ENCODE assay signal across 8 cellular contexts in the genomic region with DNA sequence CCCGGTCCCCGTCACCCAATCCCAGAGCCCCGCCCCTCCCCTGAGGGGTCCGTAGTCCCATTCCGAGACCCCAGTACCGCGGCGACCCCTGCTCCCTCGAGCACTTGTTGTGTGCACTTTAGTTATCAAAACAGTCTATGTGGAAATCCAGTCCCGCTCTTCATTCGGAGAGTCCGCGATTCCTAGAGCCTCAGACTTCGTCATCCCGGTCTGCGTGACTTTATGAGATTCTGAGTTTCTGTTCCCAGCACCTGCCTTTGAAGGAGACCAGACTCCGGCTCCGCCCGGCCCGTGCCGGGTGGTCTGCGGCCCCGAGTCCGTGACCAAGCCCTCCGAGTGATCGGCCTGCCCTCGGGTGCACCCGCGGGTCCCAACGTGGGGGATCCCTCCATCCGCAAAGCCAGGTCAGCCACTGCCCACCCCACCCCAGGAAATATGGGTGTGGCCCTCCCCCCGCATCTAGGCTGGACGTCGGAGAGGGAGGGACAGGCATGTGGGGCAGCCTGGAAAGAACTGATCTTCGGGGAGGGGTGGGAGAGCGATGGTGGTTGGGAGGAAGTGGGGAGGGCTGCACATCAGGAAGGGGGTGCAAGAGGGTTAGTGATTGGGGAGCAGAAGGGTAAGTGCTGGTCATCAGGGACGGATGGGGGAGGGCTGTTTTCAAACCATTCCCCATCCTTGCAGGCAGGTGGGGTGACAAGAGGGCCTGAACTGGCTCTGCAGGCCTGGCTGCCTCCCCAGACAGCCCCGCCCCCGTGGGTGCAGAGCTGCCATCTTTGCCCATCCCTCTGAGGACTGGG. TPM values are rescaled to one million over a fixed set of nuclear protein-coding genes. Genes with fewer than 3 reads are reported as not detected.
A peak's percentile ranks its signal among the peaks of the same experiment; 100 is the strongest.
DNase-seq lines count a peak whose midpoint lies in the region; ATAC-seq, FAIRE-seq and TF ChIP-seq lines count a peak whose summit lies in the region.

No MANE protein-coding gene starts in this region.

- peak; percentile 7 for ATAC-seq in GM18870 (IDR thresholded peaks at IDR 0.05; ENCODE audit: unreplicated experiment)
- ATAC-seq in HG03439 (IDR thresholded peaks at IDR 0.05; ENCODE audit: unreplicated experiment) = peak; percentile 18
- peak; percentile 32 for ATAC-seq in gastroesophageal sphincter

- peaks cover 0 to 66% of the 10 kb centered on the region in 2 donors for H3K36me3 ChIP-seq in gastroesophageal sphincter
- H3K36me3 ChIP-seq in neural progenitor cell = peaks cover 13% of the 10 kb centered on the region

- H3K4me1 Mint-ChIP-seq in neural progenitor cell = peaks cover 23% of the 10 kb centered on the region

- no peak for TF ChIP-seq CTCF in RWPE1 (conservative IDR thresholded peaks at IDR 0.05; ENCODE audit: low read depth)
- no peak for TF ChIP-seq CTCF in gastroesophageal sphincter (IDR thresholded peaks at IDR 0.05)
- no peak for TF ChIP-seq CTCF in neural progenitor cell (IDR thresholded peaks at IDR 0.05)

- H2AFZ ChIP-seq in neural progenitor cell (replicated peaks) = peak overlapping the region; percentile 94

- peak overlapping the region; percentile 48 for H3K9ac ChIP-seq in neural progenitor cell

- H3K27me3 Mint-ChIP-seq in neural progenitor cell (ENCODE audit: insufficient read depth, low read depth) = peaks cover 4% of the 10 kb centered on the region

- H3K27ac Mint-ChIP-seq in neural progenitor cell = no peak overlapping the region

- TF ChIP-seq POLR2A in gastroesophageal sphincter (IDR thresholded peaks at IDR 0.05) = no peak

- H4K20me1 ChIP-seq in neural progenitor cell (ENCODE audit: low read depth) = peaks cover 41% of the 10 kb centered on the region

- CTCF ChIA-PET in RWPE1 (lab: Yijun Ruan, JAX) = interaction anchor here (0.9 to 1.3 kb wide), 2 partner anchors 55 to 129 kb away, joined by 3 read pairs; partner anchors contain the start of gene SLC2A8

- H3K27me3 ChIP-seq in gastroesophageal sphincter = no peaks in the 10 kb centered on the region
- H3K27me3 ChIP-seq in neural progenitor cell = no peaks in the 10 kb centered on the region

- TF ChIP-seq EP300 in gastroesophageal sphincter (IDR thresholded peaks at IDR 0.05) = no peak

- H3K4me1 ChIP-seq in gastroesophageal sphincter (peaks cover 3 to 44% (median 20%) of the 10 kb centered on the region in 3 donors), neural progenitor cell (peaks cover 22% of the 10 kb centered on the region)

- H3K36me3 Mint-ChIP-seq in neural progenitor cell = peaks cover 36% of the 10 kb centered on the region

- POLR2A ChIA-PET in RWPE1 (lab: Yijun Ruan, JAX; ENCODE audit: low non-redundant PET) = interaction anchor here (0.7 to 1.1 kb wide), 3 partner anchors 9 to 55 kb away, joined by 3 to 8 read pairs (median 4); partner anchors contain the start of gene SLC2A8

- peaks cover 43% of the 10 kb centered on the region for H3K79me2 ChIP-seq in neural progenitor cell (ENCODE audit: low read depth)

- H3K4me3 ChIP-seq in gastroesophageal sphincter (peak overlapping the region; percentile 61 to 87), neural progenitor cell (peak overlapping the region; percentile 79)

- H3K4me2 ChIP-seq in neural progenitor cell = peak overlapping the region; percentile 85

- H3F3A ChIP-seq in neural progenitor cell (ENCODE audit: low read depth) = peaks cover 42% of the 10 kb centered on the region

- H3K27ac ChIP-seq in RWPE1 (peak overlapping the region; percentile 93), gastroesophageal sphincter (peak overlapping the region; percentile 77 to 98 (median 92)), neural progenitor cell (no peak overlapping the region)

- H3K4me3 Mint-ChIP-seq in neural progenitor cell = peak overlapping the region; percentile 97

- FAIRE-seq in urothelium cell line (lab: Jason Lieb, UNC) = no peak

- H3K9me3 ChIP-seq in gastroesophageal sphincter (no peaks in the 10 kb centered on the region), neural progenitor cell (ENCODE audit: low read depth) (no peaks in the 10 kb centered on the region)

- 0% methylated on average over 3 to 17 of the region's 39 CpGs for WGBS in gastroesophageal sphincter (ENCODE audit: low coverage in 1 of 2), 2 donors

- no peaks in the 10 kb centered on the region for H3K9me3 Mint-ChIP-seq in neural progenitor cell

- DNase-seq in AG08396 (ENCODE audit: low spot score) (peak; percentile 72), RWPE1 (ENCODE audit: low spot score) (peak; percentile 88), neural progenitor cell (ENCODE audit: low spot score) (peak; percentile 51), urothelium cell line (ENCODE audit: low spot score) (peak; percentile 74)
- DNase-seq in activated naive CD4-positive, alpha-beta T cell treated with anti-CD3 and anti-CD28 coated beads, Interleukin-2, amount 50 U/mL, for 16 hours = peak; percentile 59

RNA-seq across cellular contexts. Expression of gene LRSAM1, which starts 0.6 kb away (rescaled TPM):
- total RNA-seq in gastroesophageal sphincter = 10 to 100 TPM; 15.5 to 26.5 (median 20.2) TPM
- 6.7 and 14.2 TPM in 2 replicates for total RNA-seq in neural progenitor cell (ENCODE audit: low replicate concordance)

RNA-seq across cellular contexts. Expression of gene RPL12, which starts 0.7 kb away (rescaled TPM):
- total RNA-seq in gastroesophageal sphincter (1,000 to 10,000 TPM in 3 of 4 donors, 100 to 1,000 TPM in 1; 879 to 2,906 (median 1,722) TPM), neural progenitor cell (ENCODE audit: low replicate concordance) (2,064 and 2,640 TPM in 2 replicates)

RNA-seq across cellular contexts. Expression of gene ZNF79, which starts 27.7 kb away (rescaled TPM):
- 10 to 100 TPM in 3 of 4 donors, 1 to 10 TPM in 1; 5.3 to 16.3 (median 12.7) TPM for total RNA-seq in gastroesophageal sphincter
- 6.7 and 7.3 TPM in 2 replicates for total RNA-seq in neural progenitor cell (ENCODE audit: low replicate concordance)

RNA-seq across cellular contexts. Expression of gene SLC2A8, which starts 54.9 kb away (rescaled TPM):
- 10 to 100 TPM; 23.7 to 40.2 (median 29.8) TPM for total RNA-seq in gastroesophageal sphincter
- total RNA-seq in neural progenitor cell (ENCODE audit: low replicate concordance) = 9.4 and 22.8 TPM in 2 replicates
